7 cellular contexts compared by ENCODE assay signal in the genomic region with DNA sequence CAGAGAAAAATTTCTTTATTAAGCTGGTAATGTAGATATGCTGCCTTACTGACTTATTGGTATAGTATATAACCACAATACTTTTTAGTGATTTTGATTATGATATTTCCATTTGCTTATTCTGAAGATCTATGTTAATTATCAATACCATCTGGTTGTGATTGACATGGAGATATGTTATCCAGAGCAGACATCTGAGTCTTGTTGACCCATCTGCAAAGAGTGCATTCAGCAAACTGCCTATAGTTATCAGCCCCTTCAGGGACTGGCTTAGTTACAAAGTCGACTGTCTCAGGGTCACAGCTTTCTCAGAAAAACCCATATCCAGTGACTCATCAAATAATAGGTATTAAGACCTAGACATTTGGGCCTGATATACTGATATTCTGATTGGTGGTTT.
"Had no signal": no experiment of that assay in that cellular context is flagged by ENCODE, and none has a peak within 500 bp of the region (broad histone marks: within the 10 kb centered on the region; RNA-seq: fewer than 3 reads in every experiment).

No MANE protein-coding gene starts in this region.

- DNase-seq: H9, HCEC 1CT, IMR-90, KBM-7 had no signal

- FAIRE-seq: H1, H54 had no signal

- ATAC-seq: GM23338 had no signal
